9 cellular contexts compared by ENCODE assay signal in genomic region chr6:27471365-27472115, GRCh38. TPM values are rescaled to one million over a fixed set of nuclear protein-coding genes. Genes with fewer than 3 reads are reported as not detected.
A peak's percentile ranks its signal among the peaks of the same experiment; 100 is the strongest.
DNase-seq lines count a peak whose midpoint lies in the region; ATAC-seq and FAIRE-seq lines count a peak whose summit lies in the region.
"Had no signal": no experiment of that assay in that cellular context is flagged by ENCODE, and none has a peak within 500 bp of the region (broad histone marks: within the 10 kb centered on the region; RNA-seq: fewer than 3 reads in every experiment).

No MANE protein-coding gene starts in this region.

- H3K36me3 ChIP-seq in SJCRH30 = peaks cover 42% of the 10 kb centered on the region
- H3K36me3 ChIP-seq in small intestine (ENCODE audit: control insufficient read depth in 2 of 2, insufficient read depth in 2 of 2, low read length in 2 of 2) = peaks cover 0 to 2% of the 10 kb centered on the region in 2 donors

- no peak for ATAC-seq in HG03159 (IDR thresholded peaks at IDR 0.05; ENCODE audit: unreplicated experiment)

- H3K4me3 ChIP-seq in SJCRH30 (peak overlapping the region; percentile 69), small intestine (ENCODE audit: low read depth in 1 of 2, low read length in 2 of 2) (peak overlapping the region in 1 of 2 donors; percentile 19)

- WGBS in small intestine, 3 donors = 30 to 43% (median 36%) methylated on average over 6 of the region's 6 CpGs

- H3K27me3 ChIP-seq in SJCRH30 (no peaks in the 10 kb centered on the region), small intestine (ENCODE audit: control insufficient read depth in 2 of 2, insufficient read depth in 2 of 2, low read length in 2 of 2) (no peaks in the 10 kb centered on the region)

- no peak for FAIRE-seq in small intestine (lab: Jason Lieb, UNC)
- FAIRE-seq: A204.1 had no signal

- H3K4me1 ChIP-seq in SJCRH30 = no peaks in the 10 kb centered on the region
- no peaks in the 10 kb centered on the region for H3K4me1 ChIP-seq in small intestine (ENCODE audit: control insufficient read depth in 2 of 2, insufficient read depth in 1 of 2, low read depth in 1 of 2, low read length in 1 of 2)

- H3K9me3 ChIP-seq in SJCRH30 (replicated peaks) (peaks cover 5% of the 10 kb centered on the region), small intestine (ENCODE audit: control insufficient read depth, low read depth) (no peaks in the 10 kb centered on the region)

- DNase-seq in DMS 273 (lab: John Stamatoyannopoulos, UW; ENCODE audit: unreplicated experiment) = peak; percentile 35
- DNase-seq in DMS 273 treated with DMSO at 0.1 percent for 48 hours (lab: John Stamatoyannopoulos, UW) = no peak
- DNase-seq in SJCRH30 = peak in 1 of 2 experiments; percentile 10
- DNase-seq in fibroblast of peridontal ligament (ENCODE audit: extremely low read depth) = peak; percentile 7
- peak; percentile 11 for DNase-seq in small intestine
- DNase-seq in epidermal melanocyte (ENCODE audit: insufficient read length, low spot score) = no peak
- no peak for DNase-seq in AG08395 (ENCODE audit: low spot score)

- H3K27ac ChIP-seq in SJCRH30 (peak overlapping the region; percentile 89), small intestine (ENCODE audit: low read depth in 1 of 2, low read length in 1 of 2) (no peak overlapping the region)

RNA-seq across cellular contexts. Expression of gene ZNF184, which starts 1.4 kb away (rescaled TPM):
- total RNA-seq in SJCRH30 (2014; rRNA removed; shearing (Covaris generic)) = 18.0 and 18.9 TPM in 2 replicates
- 1 to 10 TPM; 1.6 to 3.7 (median 1.8) TPM for polyA plus RNA-seq in small intestine

Comparison
In these comparisons a context has a peak if more than half of its experiments do, and no peak if none do; other contexts are left out.
1. DNase-seq: peak in DMS 273 (single experiment), fibroblast of peridontal ligament (single experiment) and small intestine (single experiment); none in DMS 273 treated with DMSO at 0.1 percent for 48 hours (single experiment), epidermal melanocyte (single experiment) and AG08395 (single experiment).